Comparison of ENCODE assay signal across 19 cellular contexts in genomic region chr11:88431675-88432341, GRCh38.
DNase-seq lines count a peak whose midpoint lies in the region; ATAC-seq and TF ChIP-seq lines count a peak whose summit lies in the region.
"Had no signal": no experiment of that assay in that cellular context is flagged by ENCODE, and none has a peak within 500 bp of the region (broad histone marks: within the 10 kb centered on the region; RNA-seq: fewer than 3 reads in every experiment).

No MANE protein-coding gene starts in this region.

- no peak overlapping the region for H3K4me2 ChIP-seq in PC-3 (ENCODE audit: low read length)

- no peaks in the 10 kb centered on the region for H4K20me1 ChIP-seq in PC-3 (ENCODE audit: low read length)

- H3K27ac ChIP-seq in PC-3 (ENCODE audit: low read length): no peak overlapping the region
- no peak overlapping the region for H3K27ac ChIP-seq in ascending aorta
- H3K27ac ChIP-seq: 22Rv1, HL-60 had no signal

- POLR2A ChIA-PET in PC-3 (lab: Charles Lee; ENCODE audit: unreplicated experiment): interaction anchor here (0.6 kb wide), 1 partner anchor 94 kb away, joined by 3 read pairs; no protein-coding TSS in a partner anchor

- H3K4me1 ChIP-seq in BE2C: no peaks in the 10 kb centered on the region
- H3K4me1 ChIP-seq in PC-3 (ENCODE audit: insufficient read depth, low read length): peaks cover 6% of the 10 kb centered on the region; the same call in 1 of the 2 replicates
- no peaks in the 10 kb centered on the region for H3K4me1 ChIP-seq in ascending aorta
- H3K4me1 ChIP-seq: HAP-1 had no signal

- no peaks in the 10 kb centered on the region for H3K79me2 ChIP-seq in PC-3 (ENCODE audit: low read length)

- peak; percentile 38 for ATAC-seq in PC-3
- ATAC-seq: Panc1 had no signal

- CTCF ChIA-PET in PC-3 (lab: Charles Lee): no interaction called here

- H3K9me3 ChIP-seq in BE2C (no peaks in the 10 kb centered on the region), PC-3 (ENCODE audit: low read length) (0 out of 2 replicates have a peak, but pooled peaks cover 1% of the 10 kb centered on the region), ascending aorta (no peaks in the 10 kb centered on the region)
- H3K9me3 ChIP-seq: HAP-1 had no signal

- no peaks in the 10 kb centered on the region for H3K9me2 ChIP-seq in PC-3 (replicated peaks; ENCODE audit: low read length)

- TF ChIP-seq CTCF in BE2C (IDR thresholded peaks at IDR 0.05; ENCODE audit: low read depth, low read length) (no peak), PC-3 (conservative IDR thresholded peaks at IDR 0.05; ENCODE audit: low read depth, low read length) (no peak), epithelial cell of esophagus (IDR thresholded peaks at IDR 0.05; ENCODE audit: insufficient read depth, low read depth, low read length, missing control alignments) (no peak), ascending aorta (IDR thresholded peaks at IDR 0.05) (no peak)

- H3K36me3 ChIP-seq in BE2C (no peaks in the 10 kb centered on the region), PC-3 (ENCODE audit: low read depth, low read length) (no peaks in the 10 kb centered on the region), ascending aorta (no peaks in the 10 kb centered on the region)
- H3K36me3 ChIP-seq: HAP-1 had no signal

- H3K9ac ChIP-seq in PC-3 (ENCODE audit: low read length): no peak overlapping the region

- H3F3A ChIP-seq in PC-3 (ENCODE audit: low read length, unreplicated experiment): no peaks in the 10 kb centered on the region

- DNase-seq in DMS53 (lab: John Stamatoyannopoulos, UW) (peak; percentile 50), DMS53 treated with DMSO at 0.1 percent for 48 hours (lab: John Stamatoyannopoulos, UW; ENCODE audit: unreplicated experiment) (no peak), BE2C (peak; percentile 11), PC-3 (peak; percentile 69), epithelial cell of esophagus (ENCODE audit: low read depth) (peak; percentile 52), ascending aorta (ENCODE audit: low spot score in 2 of 2) (no peak), amygdala (lab: John Stamatoyannopoulos, UW) (no peak), ureter (ENCODE audit: low spot score) (no peak)
- DNase-seq: Calu3; CD4-positive, alpha-beta T cell; DMS79; NCI-H187; NCI-H226; NCI-H526 treated with DMSO at 0.1 percent for 48 hours; Right ventricle myocardium superior had no signal

- H3K4me3 ChIP-seq in BE2C (ENCODE audit: low read depth, low read length) (no peak overlapping the region), PC-3 (ENCODE audit: low read length) (no peak overlapping the region), epithelial cell of esophagus (ENCODE audit: low read length) (no peak overlapping the region), ascending aorta (no peak overlapping the region)
- H3K4me3 ChIP-seq: HAP-1 had no signal

- intact Hi-C loops in PC-3 (cut with micrococcal nuclease): no loop called here
- intact Hi-C loops in ascending aorta (cut with DNase I): no loop called here

- H3K27me3 ChIP-seq in BE2C (no peaks in the 10 kb centered on the region), PC-3 (ENCODE audit: low read length) (no peaks in the 10 kb centered on the region), ascending aorta (no peaks in the 10 kb centered on the region)

- H2AFZ ChIP-seq in PC-3 (ENCODE audit: low read length): no peak overlapping the region

- no TSS peak for BruUV-seq in PC-3 (replicated peaks; lab: Mats Ljungman, UMichigan)

Comparison
In these comparisons a context has a peak if more than half of its experiments do, and no peak if none do; other contexts are left out.
1. DNase-seq: peak in DMS53 (single experiment), BE2C (single experiment), PC-3 (single experiment) and epithelial cell of esophagus (single experiment); none in DMS53 treated with DMSO at 0.1 percent for 48 hours (single experiment), ascending aorta (0 of 2), amygdala (0 of 56) and ureter (single experiment).